ENCODE assay signal across 18 cellular contexts in the genomic region with DNA sequence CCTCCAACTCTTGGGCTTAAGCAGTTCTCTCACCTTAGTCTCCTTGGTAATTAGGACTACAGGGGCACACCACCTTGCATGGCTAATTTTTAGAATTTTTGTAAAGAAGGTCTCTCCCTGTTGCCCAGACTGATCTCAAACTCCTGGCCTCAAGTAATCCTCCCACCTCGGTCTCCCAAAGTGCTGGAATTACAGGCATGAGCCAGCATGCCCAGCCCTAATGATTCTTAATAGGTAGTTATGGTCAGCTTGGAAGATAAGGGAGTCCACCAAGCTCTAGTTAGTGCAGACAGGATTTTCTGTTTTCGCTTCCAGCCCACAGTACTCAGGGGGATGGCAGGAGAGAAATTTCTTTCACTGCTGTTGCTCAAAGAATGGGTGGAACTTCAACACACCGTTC.
"Had no signal": no experiment of that assay in that cellular context is flagged by ENCODE, and none has a peak within 500 bp of the region (broad histone marks: within the 10 kb centered on the region; RNA-seq: fewer than 3 reads in every experiment).

No MANE protein-coding gene starts in this region.

- H3K27ac ChIP-seq: coronary artery, dorsolateral prefrontal cortex, esophagus muscularis mucosa, foreskin keratinocyte, gastroesophageal sphincter, heart left ventricle, hepatocyte, left lung, lower lobe of right lung had no signal

- H3K4me3 ChIP-seq: coronary artery, dorsolateral prefrontal cortex, esophagus muscularis mucosa, gastroesophageal sphincter, heart left ventricle, hepatocyte, left lung, lower lobe of right lung, mucosa of descending colon had no signal

- H3K4me1 ChIP-seq: esophagus muscularis mucosa, foreskin keratinocyte, gastroesophageal sphincter, heart left ventricle, left lung, lower lobe of right lung had no signal

- H3K79me2 ChIP-seq: hepatocyte had no signal

- H3K36me3 ChIP-seq: esophagus muscularis mucosa, gastroesophageal sphincter, heart left ventricle, left lung, lower lobe of right lung had no signal

- ATAC-seq: foreskin keratinocyte, gastroesophageal sphincter, heart left ventricle, left cardiac atrium, left lung, left ventricle myocardium superior, lower lobe of right lung, mucosa of descending colon had no signal

- H3K4me2 ChIP-seq: hepatocyte had no signal

- H3K27ac Mint-ChIP-seq: immature natural killer cell had no signal

- H3K36me3 Mint-ChIP-seq: immature natural killer cell had no signal

- H3K27me3 ChIP-seq: esophagus muscularis mucosa, foreskin keratinocyte, gastroesophageal sphincter, heart left ventricle, hepatocyte, left lung had no signal

- H3K9me3 ChIP-seq: esophagus muscularis mucosa, lower lobe of right lung, mucosa of descending colon had no signal

- DNase-seq: dermis blood vessel endothelial cell; dorsolateral prefrontal cortex; effector CD4-positive, alpha-beta T cell; effector memory CD4-positive, alpha-beta T cell; foreskin keratinocyte; heart left ventricle; hypothalamus; immature natural killer cell; left cardiac atrium; left lung; left ventricle myocardium superior; lower lobe of right lung; mesenchymal stem cell; mucosa of descending colon had no signal

- H3K4me1 Mint-ChIP-seq: immature natural killer cell had no signal

- H3K4me3 Mint-ChIP-seq: immature natural killer cell had no signal

- H2AFZ ChIP-seq: hepatocyte had no signal
